In the genomic region with DNA sequence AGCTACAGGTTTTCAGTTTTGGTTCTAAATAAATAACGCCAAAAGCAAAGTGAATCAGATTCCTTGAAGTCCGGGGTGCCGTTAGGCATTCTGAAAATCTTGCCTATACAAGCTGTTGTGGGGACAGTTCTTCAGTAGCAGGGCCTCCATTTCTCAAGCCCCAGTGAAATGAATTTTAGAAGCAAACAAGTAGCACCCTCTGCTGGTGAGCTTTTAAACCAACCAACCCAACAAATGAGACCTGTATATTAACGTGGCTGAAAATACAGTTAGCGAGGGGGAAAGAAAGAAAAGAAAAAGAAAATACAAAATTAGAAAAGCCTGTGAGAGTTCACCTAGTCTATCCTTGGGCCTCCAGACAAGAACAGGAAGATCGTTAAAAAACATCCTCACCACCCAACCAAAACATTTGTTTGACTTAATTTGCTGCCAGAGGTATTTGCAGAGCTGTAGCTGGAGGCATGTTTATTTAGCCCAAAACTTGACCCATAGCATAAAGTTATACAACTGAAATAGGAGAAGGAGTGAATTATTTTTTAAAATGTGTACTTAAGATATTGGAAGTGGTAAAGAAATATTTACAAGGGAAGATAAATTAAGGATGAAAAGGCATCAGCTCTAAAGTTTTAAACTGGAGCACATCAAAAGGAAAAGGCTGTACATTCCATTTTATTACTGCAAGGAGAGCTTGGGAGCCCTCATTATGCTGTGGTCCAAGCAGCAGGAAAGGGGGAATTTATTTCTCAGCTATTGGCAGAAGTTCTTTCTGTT, we compare ENCODE assay signal across 8 cellular contexts.
DNase-seq lines count a peak whose midpoint lies in the region; ATAC-seq, FAIRE-seq and TF ChIP-seq lines count a peak whose summit lies in the region.

No MANE protein-coding gene starts in this region.

- CTCF ChIA-PET in A549 (lab: Yijun Ruan, JAX) = interaction anchor here (0.6 to 9.9 kb wide), 27 partner anchors 12 to 1193 kb away, joined by 3 to 171 read pairs (median 4); a partner anchor contains a TSS

- no peak overlapping the region for H3K4me2 ChIP-seq in A549

- POLR2A ChIA-PET in A549 (lab: Yijun Ruan, JAX) = interaction anchor here (1.0 kb wide), 1 partner anchor 148 kb away, joined by 4 read pairs; no protein-coding TSS in a partner anchor

- H3K36me3 ChIP-seq in breast epithelium = no peaks in the 10 kb centered on the region

- H3K27me3 ChIP-seq in breast epithelium = no peaks in the 10 kb centered on the region

- TF ChIP-seq POLR2A in A549 (IDR thresholded peaks at IDR 0.05; ENCODE audit: low read length) (no peak), breast epithelium (IDR thresholded peaks at IDR 0.05) (no peak)

- DNase-seq in A549 (ENCODE audit: low read depth in 1 of 2, low spot score in 1 of 2) (peak; percentile 36 to 55), GM12865 (ENCODE audit: low read depth) (peak; percentile 60), NCI-H526 (lab: John Stamatoyannopoulos, UW) (peak; percentile 71 to 82), breast epithelium (ENCODE audit: low spot score in 2 of 2) (no peak), left kidney (ENCODE audit: low read depth, low spot score) (peak; percentile 80)

- TF ChIP-seq RAD21 in A549 (conservative IDR thresholded peaks at IDR 0.05 in 1 of 2, IDR thresholded peaks at IDR 0.05 in 1 of 2) = peak; percentile 71 to 78

- H3K27ac ChIP-seq in A549 (no peak overlapping the region), breast epithelium (no peak overlapping the region)

- no peak for TF ChIP-seq EP300 in A549 (IDR thresholded peaks at IDR 0.05)

- TF ChIP-seq CTCF in A549 (IDR thresholded peaks at IDR 0.05) = peak; percentile 77
- peak; percentile 55 for TF ChIP-seq CTCF in GM12865 (IDR thresholded peaks at IDR 0.05; ENCODE audit: insufficient read depth, low read depth, low read length, missing control alignments)
- peak; percentile 39 to 58 (median 56) for TF ChIP-seq CTCF in breast epithelium (IDR thresholded peaks at IDR 0.05)

- H3K4me3 ChIP-seq in A549 (no peak overlapping the region), GM12865 (ENCODE audit: low read depth, low read length) (no peak overlapping the region), breast epithelium (no peak overlapping the region)

- intact Hi-C loops in breast epithelium (cut with DNase I; ENCODE audit: low total_unique reads) = no loop called here

- peak; percentile 59 for FAIRE-seq in A549 (lab: Jason Lieb, UNC)

- H3K9me3 ChIP-seq in A549 (no peaks in the 10 kb centered on the region), breast epithelium (no peaks in the 10 kb centered on the region)

- H3K4me1 ChIP-seq in A549 = no peaks in the 10 kb centered on the region
- H3K4me1 ChIP-seq in breast epithelium = no peaks in the 10 kb centered on the region

- under 1% methylated on average over 6 of the region's 6 CpGs for WGBS in A549 (ENCODE audit: missing lambda C conversion rate)

- ATAC-seq in A549 (peak; percentile 73 to 90; a peak in 5 of 6 replicates), HG03442 (IDR thresholded peaks at IDR 0.05; ENCODE audit: unreplicated experiment) (peak; percentile 56), HG03135 (IDR thresholded peaks at IDR 0.05; ENCODE audit: unreplicated experiment) (no peak), GM19467 (IDR thresholded peaks at IDR 0.05; ENCODE audit: unreplicated experiment) (no peak)

TF ChIP-seq in A549, 52 proteins besides CTCF, POLR2A, EP300 and RAD21:
- no peak for TF ChIP-seq MYC (IDR thresholded peaks at IDR 0.05; ENCODE audit: borderline replicate concordance, low read length)
- TF ChIP-seq HOXA7 (CRISPR knock-in tag; IDR thresholded peaks at IDR 0.05) = no peak
- TF ChIP-seq ZC3H11A (IDR thresholded peaks at IDR 0.05) = no peak
- TF ChIP-seq MAZ (IDR thresholded peaks at IDR 0.05; ENCODE audit: borderline replicate concordance, low read depth, low read length) = no peak
- no peak for TF ChIP-seq HOXB13 (CRISPR knock-in tag; IDR thresholded peaks at IDR 0.05; ENCODE audit: low read depth)
- TF ChIP-seq EHMT2 (IDR thresholded peaks at IDR 0.05; ENCODE audit: low read depth) = no peak
- TF ChIP-seq NPAS2 (CRISPR knock-in tag; IDR thresholded peaks at IDR 0.05; ENCODE audit: borderline replicate concordance) = no peak
- peak; percentile 76 for TF ChIP-seq SMC3 (IDR thresholded peaks at IDR 0.05)

Comparison
In these comparisons a context has a peak if more than half of its experiments do, and no peak if none do; other contexts are left out.
1. ATAC-seq: peak in A549 (2 of 2) and HG03442 (single experiment); none in HG03135 (single experiment) and GM19467 (single experiment).
2. DNase-seq: peak in A549 (2 of 2), GM12865 (single experiment), NCI-H526 (2 of 2) and left kidney (single experiment); none in breast epithelium (0 of 2).
3. Peak in every context shown above with its lines, with median percentiles within 50 percentile points of each other: CTCF ChIP-seq.